8 cellular contexts compared by ENCODE assay signal in genomic region chr19:49340069-49340864, GRCh38. TPM values are rescaled to one million over a fixed set of nuclear protein-coding genes. Genes with fewer than 3 reads are reported as not detected.
DNase-seq lines count a peak whose midpoint lies in the region; ATAC-seq lines count a peak whose summit lies in the region.

No MANE protein-coding gene starts in this region.

- H3K36me3 Mint-ChIP-seq in stimulated activated memory B cell treated with anti-CD40 and anti-IgM and Interleukin-4, amounts not matched to agents 10 μg/mL and 1 μg/mL and 100 μg/mL, for 72 hours: peaks cover 70% of the 10 kb centered on the region

- H3K27ac ChIP-seq in iPS DF 6.9 (ENCODE audit: low read length) (no peak overlapping the region), SJCRH30 (no peak overlapping the region)

- H3K27me3 Mint-ChIP-seq in stimulated activated memory B cell treated with anti-CD40 and anti-IgM and Interleukin-4, amounts not matched to agents 10 μg/mL and 1 μg/mL and 100 μg/mL, for 72 hours: no peaks in the 10 kb centered on the region

- H3K27ac Mint-ChIP-seq in stimulated activated memory B cell treated with anti-CD40 and anti-IgM and Interleukin-4, amounts not matched to agents 10 μg/mL and 1 μg/mL and 100 μg/mL, for 72 hours: peak overlapping the region; percentile 67

- ATAC-seq in GM19328 (IDR thresholded peaks at IDR 0.05; ENCODE audit: unreplicated experiment) (peak; percentile 66), HG03469 (IDR thresholded peaks at IDR 0.05; ENCODE audit: unreplicated experiment) (peak; percentile 47)
- ATAC-seq in stimulated activated memory B cell treated with anti-CD40 and anti-IgM and Interleukin-4, amounts not matched to agents 10 μg/mL and 1 μg/mL and 100 μg/mL, for 72 hours: peak; percentile 83

- H3K27me3 ChIP-seq in iPS DF 6.9 (ENCODE audit: control insufficient read depth, insufficient read depth, low read length) (no peaks in the 10 kb centered on the region), SJCRH30 (no peaks in the 10 kb centered on the region)

- H3K4me1 ChIP-seq in iPS DF 6.9 (ENCODE audit: control insufficient read depth, insufficient read depth, low read length): peaks cover 3% of the 10 kb centered on the region; the same call in 1 of the 2 replicates
- H3K4me1 ChIP-seq in SJCRH30: no peaks in the 10 kb centered on the region

- WGBS in iPS DF 6.9 (ENCODE audit: insufficient coverage, insufficient read length): no CpG with 5 or more reads among the region's 36 CpGs

- DNase-seq in COLO829 (ENCODE audit: low spot score): peak; percentile 85
- DNase-seq in T1000 (lab: John Stamatoyannopoulos, UW): peak; percentile 46
- DNase-seq in iPS DF 6.9 (ENCODE audit: low read depth, low spot score): no peak
- DNase-seq in SJCRH30: no peak
- no peak for DNase-seq in HCEC 1CT

- H3K4me3 Mint-ChIP-seq in stimulated activated memory B cell treated with anti-CD40 and anti-IgM and Interleukin-4, amounts not matched to agents 10 μg/mL and 1 μg/mL and 100 μg/mL, for 72 hours: peak overlapping the region; percentile 74

- H3K4me3 ChIP-seq in iPS DF 6.9 (ENCODE audit: low read length) (peak overlapping the region; percentile 5; the same call in 1 of the 2 replicates), SJCRH30 (no peak overlapping the region)

- peaks cover 26% of the 10 kb centered on the region for H3K36me3 ChIP-seq in iPS DF 6.9 (ENCODE audit: control insufficient read depth, insufficient read depth, low read length)
- H3K36me3 ChIP-seq in SJCRH30: peaks cover 46% of the 10 kb centered on the region

- H3K4me1 Mint-ChIP-seq in stimulated activated memory B cell treated with anti-CD40 and anti-IgM and Interleukin-4, amounts not matched to agents 10 μg/mL and 1 μg/mL and 100 μg/mL, for 72 hours: peaks cover 76% of the 10 kb centered on the region

- H3K9me3 ChIP-seq in iPS DF 6.9 (ENCODE audit: control insufficient read depth, insufficient read depth, low read length) (no peaks in the 10 kb centered on the region), SJCRH30 (replicated peaks) (no peaks in the 10 kb centered on the region)

- H3K9me3 Mint-ChIP-seq in stimulated activated memory B cell treated with anti-CD40 and anti-IgM and Interleukin-4, amounts not matched to agents 10 μg/mL and 1 μg/mL and 100 μg/mL, for 72 hours: peaks cover 9% of the 10 kb centered on the region

RNA-seq across cellular contexts. Expression of gene CD37, which starts 5.1 kb away (rescaled TPM):
- total RNA-seq in SJCRH30 (2014; rRNA removed; shearing (Covaris generic)): not detected in 2 replicates

RNA-seq across cellular contexts. Expression of gene SLC6A16, which starts 15.3 kb away (rescaled TPM):
- 0.33 and 0.40 TPM in 2 replicates for total RNA-seq in SJCRH30 (2014; rRNA removed; shearing (Covaris generic))

RNA-seq across cellular contexts. Expression of gene TEAD2, which starts 21.9 kb away (rescaled TPM):
- total RNA-seq in SJCRH30 (2014; rRNA removed; shearing (Covaris generic)): 72.1 and 72.3 TPM in 2 replicates

RNA-seq across cellular contexts. Expression of gene DKKL1, which starts 23.4 kb away (rescaled TPM):
- total RNA-seq in SJCRH30 (2014; rRNA removed; shearing (Covaris generic)): 0.13 and 0.24 TPM in 2 replicates

RNA-seq across cellular contexts. Expression of gene KASH5, which starts 47.8 kb away (rescaled TPM):
- not detected in 2 replicates for total RNA-seq in SJCRH30 (2014; rRNA removed; shearing (Covaris generic))

Comparison
In these comparisons a context has a peak if more than half of its experiments do, and no peak if none do; other contexts are left out.
1. DNase-seq: peak in COLO829 (single experiment) and T1000 (single experiment); none in iPS DF 6.9 (single experiment), SJCRH30 (0 of 2) and HCEC 1CT (single experiment).
2. Peak in every context shown above with its lines, with median percentiles within 50 percentile points of each other: ATAC-seq.